Comparison of ENCODE assay signal across 28 cellular contexts in genomic region chr15:46408312-46408711, GRCh38.
A peak's percentile ranks its signal among the peaks of the same experiment; 100 is the strongest.
DNase-seq lines count a peak whose midpoint lies in the region; ATAC-seq lines count a peak whose summit lies in the region.
"Had no signal": no experiment of that assay in that cellular context is flagged by ENCODE, and none has a peak within 500 bp of the region (broad histone marks: within the 10 kb centered on the region; RNA-seq: fewer than 3 reads in every experiment).

No MANE protein-coding gene starts in this region.

- no peaks in the 10 kb centered on the region for H3K4me1 ChIP-seq in right cardiac atrium (ENCODE audit: control insufficient read depth, insufficient read depth, low read length)
- H3K4me1 ChIP-seq: BE2C had no signal

- no peaks in the 10 kb centered on the region for H3K27me3 Mint-ChIP-seq in activated naive CD4-positive, alpha-beta T cell treated with anti-CD3 and anti-CD28 coated beads, Interleukin-2, amount 10 ng/mL, durations not matched to agents 7 days and 5 days
- H3K27me3 Mint-ChIP-seq: CD8-positive, alpha-beta memory T cell had no signal

- no peak overlapping the region for H3K4me3 Mint-ChIP-seq in activated naive CD4-positive, alpha-beta T cell treated with anti-CD3 and anti-CD28 coated beads, Interleukin-2, amount 10 ng/mL, durations not matched to agents 7 days and 5 days
- H3K4me3 Mint-ChIP-seq: CD14-positive monocyte; CD8-positive, alpha-beta memory T cell had no signal

- H3K36me3 Mint-ChIP-seq in activated naive CD4-positive, alpha-beta T cell treated with anti-CD3 and anti-CD28 coated beads, Interleukin-2, amount 10 ng/mL, durations not matched to agents 7 days and 5 days: no peaks in the 10 kb centered on the region
- H3K36me3 Mint-ChIP-seq: CD14-positive monocyte; CD8-positive, alpha-beta memory T cell had no signal

- no peaks in the 10 kb centered on the region for H3K27me3 ChIP-seq in right cardiac atrium (ENCODE audit: control insufficient read depth, insufficient read depth)
- H3K27me3 ChIP-seq: BE2C had no signal

- intact Hi-C loops in left cardiac atrium (cut with DNase I) (no loop called here), Right ventricle myocardium inferior (cut with DNase I) (no loop called here), right cardiac atrium (cut with DNase I) (no loop called here)

- WGBS in right cardiac atrium: 27% methylated on average over 2 of the region's 2 CpGs

- no peak overlapping the region for H3K4me3 ChIP-seq in right cardiac atrium (ENCODE audit: low read length)
- H3K4me3 ChIP-seq: GM23248, K562, SK-N-MC had no signal

- H3K4me1 Mint-ChIP-seq in activated naive CD4-positive, alpha-beta T cell treated with anti-CD3 and anti-CD28 coated beads, Interleukin-2, amount 10 ng/mL, durations not matched to agents 7 days and 5 days: no peaks in the 10 kb centered on the region
- H3K4me1 Mint-ChIP-seq: CD14-positive monocyte; CD8-positive, alpha-beta memory T cell had no signal

- H3K9me3 ChIP-seq in right cardiac atrium (ENCODE audit: control insufficient read depth, low read length): no peaks in the 10 kb centered on the region
- H3K9me3 ChIP-seq: BE2C had no signal

- H3K9me3 Mint-ChIP-seq in activated naive CD4-positive, alpha-beta T cell treated with anti-CD3 and anti-CD28 coated beads, Interleukin-2, amount 10 ng/mL, durations not matched to agents 7 days and 5 days: no peaks in the 10 kb centered on the region

- ATAC-seq in left cardiac atrium (peak; percentile 54 to 76), Right ventricle myocardium inferior (no peak), right cardiac atrium (peak; percentile 90 to 93)
- ATAC-seq: K562 had no signal

- peak overlapping the region; percentile 29 for H3K27ac ChIP-seq in right cardiac atrium (ENCODE audit: low read length)
- H3K27ac ChIP-seq: 22Rv1, GM23248, SK-N-MC had no signal

- DNase-seq in DMS79 treated with DMSO at 0.1 percent for 48 hours (lab: John Stamatoyannopoulos, UW): peak; percentile 10
- no peak for DNase-seq in DMS79 (lab: John Stamatoyannopoulos, UW)
- no peak for DNase-seq in left cardiac atrium
- no peak for DNase-seq in Right ventricle myocardium inferior (ENCODE audit: missing footprints)
- peak in 1 of 3 donors; percentile 46 for DNase-seq in right cardiac atrium
- DNase-seq in SHP77 (lab: John Stamatoyannopoulos, UW): no peak
- no peak for DNase-seq in DMS 273 (lab: John Stamatoyannopoulos, UW; ENCODE audit: unreplicated experiment)
- DNase-seq in activated naive CD4-positive, alpha-beta T cell treated with anti-CD3 and anti-CD28 coated beads, Interleukin-2, amount 10 ng/mL, durations not matched to agents 7 days and 5 days: no peak
- DNase-seq: ACHN; BE2C; Calu3; CD8-positive, alpha-beta memory T cell; DMS153; GM23248; H7; Kasumi-1; NCI-H1092 treated with DMSO at 0.1 percent for 48 hours; NCI-H1694; NCI-H2029 treated with DMSO at 0.1 percent for 48 hours; NCI-H2171 treated with DMSO at 0.1 percent for 48 hours; NCI-H446; NCI-H524 treated with DMSO at 0.1 percent for 48 hours; RPMI8226; SIG-M5 had no signal

- H3K27ac Mint-ChIP-seq in activated naive CD4-positive, alpha-beta T cell treated with anti-CD3 and anti-CD28 coated beads, Interleukin-2, amount 10 ng/mL, durations not matched to agents 7 days and 5 days: no peak overlapping the region
- H3K27ac Mint-ChIP-seq: CD14-positive monocyte; CD8-positive, alpha-beta memory T cell had no signal

- CTCF ChIA-PET in activated naive CD4-positive, alpha-beta T cell treated with anti-CD3 and anti-CD28 coated beads, Interleukin-2, amount 10 ng/mL, durations not matched to agents 7 days and 5 days (lab: Charles Lee): no interaction called here
